16 cellular contexts compared by ENCODE assay signal in the genomic region with DNA sequence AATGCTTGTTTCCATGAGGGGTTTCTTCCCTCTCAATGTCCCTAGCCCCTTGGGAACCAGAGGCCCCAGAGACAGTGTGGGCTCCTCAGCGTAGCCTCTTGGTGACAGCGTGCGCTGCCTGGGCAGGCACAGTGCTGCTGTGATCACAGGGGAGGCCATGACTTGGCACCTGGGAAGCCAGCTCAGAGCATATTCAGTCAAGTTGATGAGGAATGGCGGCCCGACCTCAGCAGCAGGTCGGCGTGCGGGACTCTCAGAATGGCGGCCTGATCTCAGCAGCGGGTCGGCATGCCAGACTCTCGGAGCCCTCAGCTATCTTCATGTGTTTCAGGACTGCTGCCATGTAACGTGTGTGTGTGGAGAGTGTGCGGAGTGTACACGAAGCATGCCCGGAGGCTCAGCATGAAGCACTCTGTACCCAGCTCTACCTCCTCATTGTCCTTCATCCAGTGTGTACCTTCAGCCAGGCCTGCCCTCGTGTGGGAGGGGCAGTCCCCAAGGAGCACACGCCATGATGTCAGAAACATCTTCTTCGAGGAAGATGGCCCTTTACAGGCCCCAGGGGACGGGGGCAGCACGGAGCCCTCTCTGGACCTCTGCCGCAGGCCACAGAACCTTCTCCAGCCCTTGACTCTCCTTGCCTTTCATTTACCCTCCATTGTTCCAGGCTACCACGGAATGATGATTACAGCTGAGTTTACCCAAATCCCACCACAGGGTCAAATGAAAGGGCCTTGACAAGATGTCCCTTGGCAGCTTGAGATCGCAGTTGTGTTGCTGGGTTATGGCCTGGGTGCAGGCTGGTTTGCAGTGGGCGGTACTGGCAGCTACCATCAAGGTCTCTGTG.
"Had no signal": no experiment of that assay in that cellular context is flagged by ENCODE, and none has a peak within 500 bp of the region (broad histone marks: within the 10 kb centered on the region; RNA-seq: fewer than 3 reads in every experiment).

No MANE protein-coding gene starts in this region.

- H3K4me3 ChIP-seq: lung, SJCRH30, skin epidermis had no signal

- H3K9me3 ChIP-seq: SJCRH30 had no signal

- ATAC-seq: stimulated activated naive CD8-positive, alpha-beta T cell treated with anti-CD3 and anti-CD28 coated beads, Interleukin-15, Interleukin-2, amounts not matched to agents 100 U/mL and 50 U/mL, for 24 hours; T-helper 17 cell had no signal

- H3K4me1 Mint-ChIP-seq: activated CD4-positive, alpha-beta memory T cell treated with anti-CD3 and anti-CD28 coated beads, Interleukin-2, amount 10 ng/mL, durations not matched to agents 7 days and 5 days; activated naive CD4-positive, alpha-beta T cell treated with anti-CD3 and anti-CD28 coated beads, Interleukin-2, amount 10 ng/mL, durations not matched to agents 7 days and 5 days; brain had no signal

- H3K9me3 Mint-ChIP-seq: activated CD4-positive, alpha-beta memory T cell treated with anti-CD3 and anti-CD28 coated beads, Interleukin-2, amount 10 ng/mL, durations not matched to agents 7 days and 5 days; activated naive CD4-positive, alpha-beta T cell treated with anti-CD3 and anti-CD28 coated beads, Interleukin-2, amount 10 ng/mL, durations not matched to agents 7 days and 5 days; central memory CD8-positive, alpha-beta T cell; dendritic cell treated with granulocyte-macrophage colony-stimulating factor and Interleukin-4, amounts not matched to agents 40 ng/mL and 50 ng/mL, for 4 days; naive B cell had no signal

- H3K27me3 Mint-ChIP-seq: activated CD4-positive, alpha-beta memory T cell treated with anti-CD3 and anti-CD28 coated beads, Interleukin-2, amount 10 ng/mL, durations not matched to agents 7 days and 5 days; activated naive CD4-positive, alpha-beta T cell treated with anti-CD3 and anti-CD28 coated beads, Interleukin-2, amount 10 ng/mL, durations not matched to agents 7 days and 5 days; brain; central memory CD8-positive, alpha-beta T cell; dendritic cell treated with granulocyte-macrophage colony-stimulating factor and Interleukin-4, amounts not matched to agents 40 ng/mL and 50 ng/mL, for 4 days; naive B cell; T-helper 17 cell had no signal

- H3K4me1 ChIP-seq: SJCRH30 had no signal

- H3K27ac ChIP-seq: SJCRH30, skin epidermis, WERI-Rb-1 had no signal

- H3K27ac Mint-ChIP-seq: activated CD4-positive, alpha-beta memory T cell treated with anti-CD3 and anti-CD28 coated beads, Interleukin-2, amount 10 ng/mL, durations not matched to agents 7 days and 5 days; brain; dendritic cell treated with granulocyte-macrophage colony-stimulating factor and Interleukin-4, amounts not matched to agents 40 ng/mL and 50 ng/mL, for 4 days; T-helper 17 cell had no signal

- H3K4me3 Mint-ChIP-seq: activated CD4-positive, alpha-beta memory T cell treated with anti-CD3 and anti-CD28 coated beads, Interleukin-2, amount 10 ng/mL, durations not matched to agents 7 days and 5 days; activated naive CD4-positive, alpha-beta T cell treated with anti-CD3 and anti-CD28 coated beads, Interleukin-2, amount 10 ng/mL, durations not matched to agents 7 days and 5 days; brain; central memory CD8-positive, alpha-beta T cell; dendritic cell treated with granulocyte-macrophage colony-stimulating factor and Interleukin-4, amounts not matched to agents 40 ng/mL and 50 ng/mL, for 4 days; T-helper 17 cell had no signal

- H3K27me3 ChIP-seq: SJCRH30 had no signal

- DNase-seq: activated CD4-positive, alpha-beta memory T cell treated with anti-CD3 and anti-CD28 coated beads, Interleukin-2, amount 10 ng/mL, durations not matched to agents 7 days and 5 days; activated naive CD4-positive, alpha-beta T cell treated with anti-CD3 and anti-CD28 coated beads, Interleukin-2, amount 10 ng/mL, durations not matched to agents 7 days and 5 days; effector memory CD4-positive, alpha-beta T cell; foreskin melanocyte; naive B cell; SJCRH30; stimulated activated CD4-positive, alpha-beta T cell treated with anti-CD3 and anti-CD28 coated beads, Interleukin-15, amount 100 ng/mL, for 24 hours; stimulated activated CD4-positive, alpha-beta T cell treated with anti-CD3 and anti-CD28 coated beads, Interleukin-4, amount 100 ng/mL, for 1 hour; stimulated activated naive CD8-positive, alpha-beta T cell treated with anti-CD3 and anti-CD28 coated beads, Interleukin-15, Interleukin-2, amounts not matched to agents 100 U/mL and 50 U/mL, for 24 hours; T-helper 17 cell; WERI-Rb-1 had no signal
